ENCODE assay signal across 1 cellular context in genomic region chr18:31424383-31424988, GRCh38.
TF ChIP-seq lines count a peak whose summit lies in the region.

No MANE protein-coding gene starts in this region.

TF ChIP-seq in K562, 482 proteins besides CTCF, POLR2A, EP300 and RAD21 (continued from another document):
- TF ChIP-seq ZNF609 (CRISPR knock-in tag; IDR thresholded peaks at IDR 0.05; ENCODE audit: borderline replicate concordance) (no peak), RBBP5 (IDR thresholded peaks at IDR 0.05; ENCODE audit: borderline replicate concordance, insufficient read depth, low read length, poor library complexity, severe bottlenecking) (no peak), SRSF3 (IDR thresholded peaks at IDR 0.05; ENCODE audit: insufficient read depth, low read length) (no peak), ZNF121 (CRISPR knock-in tag; conservative IDR thresholded peaks at IDR 0.05) (no peak), PML (IDR thresholded peaks at IDR 0.05; ENCODE audit: low read length) (no peak), MAFK (IDR thresholded peaks at IDR 0.05; ENCODE audit: low read length) (peak; percentile 36), ZFP1 (CRISPR knock-in tag; IDR thresholded peaks at IDR 0.05) (no peak), TRIM24 (IDR thresholded peaks at IDR 0.05) (no peak), SIN3B (IDR thresholded peaks at IDR 0.05; ENCODE audit: low read depth) (no peak), DACH1 (IDR thresholded peaks at IDR 0.05; ENCODE audit: partially characterized antibody) (no peak), SETDB1 (IDR thresholded peaks at IDR 0.05; ENCODE audit: low read length) (no peak), MBD1 (CRISPR knock-in tag; IDR thresholded peaks at IDR 0.05) (peak; percentile 81), SAFB (IDR thresholded peaks at IDR 0.05; ENCODE audit: borderline replicate concordance, low read depth, low read length) (no peak), TFAP4 (CRISPR knock-in tag; IDR thresholded peaks at IDR 0.05; ENCODE audit: borderline replicate concordance) (no peak), SMC3 (conservative IDR thresholded peaks at IDR 0.05; ENCODE audit: insufficient read depth, low read depth, low read length) (peak; percentile 73), NR1H2 (CRISPR knock-in tag; IDR thresholded peaks at IDR 0.05) (no peak), CREM (IDR thresholded peaks at IDR 0.05; ENCODE audit: low read depth) (peak; percentile 41; the same call in 1 of the 2 replicates), TEAD2 (tag; IDR thresholded peaks at IDR 0.05) (no peak), KDM5B (IDR thresholded peaks at IDR 0.05; ENCODE audit: insufficient replicate concordance, low read depth, low read length) (no peak), RCOR1 (IDR thresholded peaks at IDR 0.05; ENCODE audit: borderline replicate concordance in 1 of 2, low read depth in 2 of 2, low read length in 2 of 2) (peak in 1 of 2 experiments; percentile 30; a peak in 1 of 4 replicates), PHTF2 (CRISPR knock-in tag; IDR thresholded peaks at IDR 0.05) (no peak), CEBPG (CRISPR knock-in tag; IDR thresholded peaks at IDR 0.05) (no peak), CEBPG (tag; conservative IDR thresholded peaks at IDR 0.05 in 1 of 2, IDR thresholded peaks at IDR 0.05 in 1 of 2) (no peak), ZNF589 (CRISPR knock-in tag; IDR thresholded peaks at IDR 0.05; ENCODE audit: low read depth) (no peak), TBL1XR1 (IDR thresholded peaks at IDR 0.05; ENCODE audit: low read length in 2 of 2) (peak in 1 of 2 experiments; percentile 47; a peak in 1 of 4 replicates), BCL6 (CRISPR knock-in tag; IDR thresholded peaks at IDR 0.05) (no peak), FOXM1 (IDR thresholded peaks at IDR 0.05; ENCODE audit: low read depth) (no peak), FOXM1 (CRISPR knock-in tag; IDR thresholded peaks at IDR 0.05; ENCODE audit: low read depth) (no peak), MYC (IDR thresholded peaks at IDR 0.05; ENCODE audit: low read depth, low read length) (0 out of 2 replicates have a peak, but pooled peaks have one; percentile 10), MYC (CRISPR knock-in tag; IDR thresholded peaks at IDR 0.05; ENCODE audit: borderline replicate concordance, low read depth) (no peak), CCAR2 (IDR thresholded peaks at IDR 0.05; ENCODE audit: low read depth, low read length) (no peak), ELF2 (CRISPR knock-in tag; IDR thresholded peaks at IDR 0.05) (no peak)
- TF ChIP-seq, protein P1, sequence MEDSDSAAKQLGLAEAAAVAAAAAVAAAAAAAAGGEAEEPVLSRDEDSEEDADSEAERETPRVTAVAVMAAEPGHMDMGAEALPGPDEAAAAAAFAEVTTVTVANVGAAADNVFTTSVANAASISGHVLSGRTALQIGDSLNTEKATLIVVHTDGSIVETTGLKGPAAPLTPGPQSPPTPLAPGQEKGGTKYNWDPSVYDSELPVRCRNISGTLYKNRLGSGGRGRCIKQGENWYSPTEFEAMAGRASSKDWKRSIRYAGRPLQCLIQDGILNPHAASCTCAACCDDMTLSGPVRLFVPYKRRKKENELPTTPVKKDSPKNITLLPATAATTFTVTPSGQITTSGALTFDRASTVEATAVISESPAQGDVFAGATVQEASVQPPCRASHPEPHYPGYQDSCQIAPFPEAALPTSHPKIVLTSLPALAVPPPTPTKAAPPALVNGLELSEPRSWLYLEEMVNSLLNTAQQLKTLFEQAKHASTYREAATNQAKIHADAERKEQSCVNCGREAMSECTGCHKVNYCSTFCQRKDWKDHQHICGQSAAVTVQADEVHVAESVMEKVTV (CRISPR knock-in tag; IDR thresholded peaks at IDR 0.05): peak; percentile 47
- TF ChIP-seq, protein P2, sequence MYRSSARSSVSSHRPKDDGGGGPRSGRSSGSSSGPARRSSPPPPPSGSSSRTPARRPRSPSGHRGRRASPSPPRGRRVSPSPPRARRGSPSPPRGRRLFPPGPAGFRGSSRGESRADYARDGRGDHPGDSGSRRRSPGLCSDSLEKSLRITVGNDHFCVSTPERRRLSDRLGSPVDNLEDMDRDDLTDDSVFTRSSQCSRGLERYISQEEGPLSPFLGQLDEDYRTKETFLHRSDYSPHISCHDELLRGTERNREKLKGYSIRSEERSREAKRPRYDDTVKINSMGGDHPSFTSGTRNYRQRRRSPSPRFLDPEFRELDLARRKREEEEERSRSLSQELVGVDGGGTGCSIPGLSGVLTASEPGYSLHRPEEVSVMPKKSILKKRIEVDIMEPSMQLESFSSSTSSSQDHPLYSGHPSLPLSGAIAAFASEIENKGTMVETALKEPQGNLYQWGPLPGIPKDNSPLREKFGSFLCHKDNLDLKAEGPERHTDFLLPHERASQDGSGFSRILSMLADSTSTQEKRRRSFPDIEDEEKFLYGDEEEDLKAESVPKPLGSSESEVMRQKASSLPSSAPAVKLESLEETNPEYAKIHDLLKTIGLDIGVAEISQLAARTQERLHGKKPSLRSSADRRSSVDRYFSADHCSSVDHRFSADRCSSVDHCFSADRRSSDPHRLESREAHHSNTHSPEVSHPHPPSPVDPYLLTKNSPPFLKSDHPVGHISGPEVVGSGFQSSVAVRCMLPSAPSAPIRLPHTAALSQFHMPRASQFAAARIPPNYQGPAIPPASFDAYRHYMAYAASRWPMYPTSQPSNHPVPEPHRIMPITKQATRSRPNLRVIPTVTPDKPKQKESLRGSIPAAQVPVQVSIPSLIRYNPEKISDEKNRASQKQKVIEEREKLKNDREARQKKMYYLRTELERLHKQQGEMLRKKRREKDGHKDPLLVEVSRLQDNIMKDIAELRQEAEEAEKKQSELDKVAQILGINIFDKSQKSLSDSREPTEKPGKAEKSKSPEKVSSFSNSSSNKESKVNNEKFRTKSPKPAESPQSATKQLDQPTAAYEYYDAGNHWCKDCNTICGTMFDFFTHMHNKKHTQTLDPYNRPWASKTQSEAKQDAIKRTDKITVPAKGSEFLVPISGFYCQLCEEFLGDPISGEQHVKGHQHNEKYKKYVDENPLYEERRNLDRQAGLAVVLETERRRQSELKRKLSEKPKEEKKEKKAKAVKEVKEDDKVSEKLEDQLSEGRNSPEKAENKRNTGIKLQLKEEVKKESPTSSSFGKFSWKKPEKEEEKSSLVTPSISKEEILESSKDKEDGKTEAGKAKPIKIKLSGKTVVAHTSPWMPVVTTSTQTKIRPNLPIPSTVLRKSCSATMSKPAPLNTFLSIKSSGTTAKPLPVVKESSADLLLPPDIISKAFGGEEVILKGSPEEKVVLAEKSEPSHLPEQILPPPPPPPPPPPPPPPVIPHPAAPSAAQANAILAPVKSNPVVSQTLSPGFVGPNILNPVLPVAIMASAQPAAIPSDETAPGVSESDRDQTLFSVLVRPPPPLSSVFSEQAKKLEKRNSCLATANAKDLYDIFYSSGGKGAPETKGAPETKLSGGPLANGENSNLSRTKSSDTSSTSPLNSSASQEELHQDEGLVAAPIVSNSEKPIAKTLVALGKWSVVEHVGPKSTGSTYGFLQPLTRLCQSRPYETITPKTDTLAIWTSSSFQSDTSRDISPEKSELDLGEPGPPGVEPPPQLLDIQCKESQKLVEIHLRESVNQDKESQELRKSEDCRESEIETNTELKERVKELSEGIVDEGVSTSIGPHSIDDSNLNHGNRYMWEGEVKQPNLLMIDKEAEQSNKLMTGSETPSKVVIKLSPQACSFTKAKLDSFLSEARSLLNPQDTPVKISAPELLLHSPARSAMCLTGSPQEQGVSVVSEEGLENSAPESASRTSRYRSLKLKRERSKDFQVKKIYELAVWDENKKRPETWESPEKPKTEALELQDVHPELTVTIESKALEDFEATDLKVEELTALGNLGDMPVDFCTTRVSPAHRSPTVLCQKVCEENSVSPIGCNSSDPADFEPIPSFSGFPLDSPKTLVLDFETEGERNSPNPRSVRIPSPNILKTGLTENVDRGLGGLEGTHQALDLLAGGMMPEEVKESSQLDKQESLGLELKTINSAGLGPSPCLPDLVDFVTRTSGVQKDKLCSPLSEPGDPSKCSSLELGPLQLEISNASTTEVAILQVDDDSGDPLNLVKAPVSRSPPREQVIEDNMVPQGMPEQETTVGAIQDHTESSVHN (IDR thresholded peaks at IDR 0.05; ENCODE audit: borderline replicate concordance in 1 of 2, low read depth in 1 of 2): no peak
- TF ChIP-seq, protein P3, sequence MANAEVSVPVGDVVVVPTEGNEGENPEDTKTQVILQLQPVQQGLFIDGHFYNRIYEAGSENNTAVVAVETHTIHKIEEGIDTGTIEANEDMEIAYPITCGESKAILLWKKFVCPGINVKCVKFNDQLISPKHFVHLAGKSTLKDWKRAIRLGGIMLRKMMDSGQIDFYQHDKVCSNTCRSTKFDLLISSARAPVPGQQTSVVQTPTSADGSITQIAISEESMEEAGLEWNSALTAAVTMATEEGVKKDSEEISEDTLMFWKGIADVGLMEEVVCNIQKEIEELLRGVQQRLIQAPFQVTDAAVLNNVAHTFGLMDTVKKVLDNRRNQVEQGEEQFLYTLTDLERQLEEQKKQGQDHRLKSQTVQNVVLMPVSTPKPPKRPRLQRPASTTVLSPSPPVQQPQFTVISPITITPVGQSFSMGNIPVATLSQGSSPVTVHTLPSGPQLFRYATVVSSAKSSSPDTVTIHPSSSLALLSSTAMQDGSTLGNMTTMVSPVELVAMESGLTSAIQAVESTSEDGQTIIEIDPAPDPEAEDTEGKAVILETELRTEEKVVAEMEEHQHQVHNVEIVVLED (CRISPR knock-in tag; IDR thresholded peaks at IDR 0.05): no peak
- TF ChIP-seq, protein P4, sequence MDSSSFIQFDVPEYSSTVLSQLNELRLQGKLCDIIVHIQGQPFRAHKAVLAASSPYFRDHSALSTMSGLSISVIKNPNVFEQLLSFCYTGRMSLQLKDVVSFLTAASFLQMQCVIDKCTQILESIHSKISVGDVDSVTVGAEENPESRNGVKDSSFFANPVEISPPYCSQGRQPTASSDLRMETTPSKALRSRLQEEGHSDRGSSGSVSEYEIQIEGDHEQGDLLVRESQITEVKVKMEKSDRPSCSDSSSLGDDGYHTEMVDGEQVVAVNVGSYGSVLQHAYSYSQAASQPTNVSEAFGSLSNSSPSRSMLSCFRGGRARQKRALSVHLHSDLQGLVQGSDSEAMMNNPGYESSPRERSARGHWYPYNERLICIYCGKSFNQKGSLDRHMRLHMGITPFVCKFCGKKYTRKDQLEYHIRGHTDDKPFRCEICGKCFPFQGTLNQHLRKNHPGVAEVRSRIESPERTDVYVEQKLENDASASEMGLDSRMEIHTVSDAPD (CRISPR knock-in tag; IDR thresholded peaks at IDR 0.05): no peak
